In the genomic region with DNA sequence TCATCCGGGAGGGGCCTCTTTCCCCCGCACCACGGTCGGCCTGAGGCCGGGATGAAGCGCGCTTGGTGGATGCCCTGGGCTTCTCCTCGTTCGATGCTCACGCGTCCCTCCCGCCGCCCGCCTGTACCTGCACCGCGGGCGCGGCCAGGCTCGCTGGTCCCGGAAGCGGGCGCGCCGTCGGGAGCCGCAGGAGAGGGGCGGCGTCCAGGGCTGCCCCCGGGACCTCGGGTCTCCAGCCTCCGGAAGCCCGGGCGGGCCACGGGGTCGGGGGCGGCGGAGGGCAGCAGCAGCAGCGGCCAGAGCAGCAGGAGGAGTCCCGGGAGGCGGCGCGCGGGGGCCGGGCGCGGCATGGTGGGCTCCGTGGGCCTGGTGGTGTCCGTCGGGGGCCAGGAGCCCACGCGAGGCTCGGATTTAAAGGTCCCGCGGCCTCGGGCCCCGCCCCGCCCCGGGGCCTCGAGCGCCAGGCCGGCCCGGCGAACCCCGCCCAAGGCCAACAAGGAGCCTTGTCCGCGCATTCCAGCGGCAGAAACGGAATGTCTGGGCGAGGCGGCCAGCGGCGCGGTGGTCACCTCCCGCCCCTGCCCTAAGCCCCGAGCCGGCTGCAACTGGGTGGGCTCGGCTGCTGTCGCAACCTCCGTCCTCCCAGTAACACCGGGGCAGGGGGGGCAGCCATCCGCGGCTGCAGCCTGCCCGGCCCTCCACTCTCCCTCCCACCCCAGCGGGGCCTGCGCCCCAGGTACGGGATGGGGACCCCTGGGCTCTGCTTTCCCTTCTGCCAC, we compare ENCODE assay signal across 8 cellular contexts. TPM values are rescaled to one million over a fixed set of nuclear protein-coding genes. Genes with fewer than 3 reads are reported as not detected.
DNase-seq lines count a peak whose midpoint lies in the region; ATAC-seq, FAIRE-seq and TF ChIP-seq lines count a peak whose summit lies in the region.

A gene with protein sequence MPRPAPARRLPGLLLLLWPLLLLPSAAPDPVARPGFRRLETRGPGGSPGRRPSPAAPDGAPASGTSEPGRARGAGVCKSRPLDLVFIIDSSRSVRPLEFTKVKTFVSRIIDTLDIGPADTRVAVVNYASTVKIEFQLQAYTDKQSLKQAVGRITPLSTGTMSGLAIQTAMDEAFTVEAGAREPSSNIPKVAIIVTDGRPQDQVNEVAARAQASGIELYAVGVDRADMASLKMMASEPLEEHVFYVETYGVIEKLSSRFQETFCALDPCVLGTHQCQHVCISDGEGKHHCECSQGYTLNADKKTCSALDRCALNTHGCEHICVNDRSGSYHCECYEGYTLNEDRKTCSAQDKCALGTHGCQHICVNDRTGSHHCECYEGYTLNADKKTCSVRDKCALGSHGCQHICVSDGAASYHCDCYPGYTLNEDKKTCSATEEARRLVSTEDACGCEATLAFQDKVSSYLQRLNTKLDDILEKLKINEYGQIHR (minus strand): TSS at position 387 of the 779 bp plus-strand sequence. CDS start 37 bp downstream, at position 350.

- peaks cover 41% of the 10 kb centered on the region for H3K27me3 ChIP-seq in CD4-positive, CD25-positive, alpha-beta regulatory T cell (ENCODE audit: control insufficient read depth, insufficient read depth, low read length)
- peaks cover 6 to 21% (median 16%) of the 10 kb centered on the region in 3 donors for H3K27me3 ChIP-seq in skeletal muscle tissue (ENCODE audit: control insufficient read depth in 3 of 3, insufficient read depth in 3 of 3, low read length in 3 of 3)

- H3K27me3 Mint-ChIP-seq in CD4-positive, CD25-positive, alpha-beta regulatory T cell: peaks cover 54% of the 10 kb centered on the region

- no peaks in the 10 kb centered on the region for H3K36me3 Mint-ChIP-seq in CD4-positive, CD25-positive, alpha-beta regulatory T cell

- no peak within 1 kb of the TSS for H3K27ac ChIP-seq in CD4-positive, CD25-positive, alpha-beta regulatory T cell (ENCODE audit: insufficient read depth, low read length, poor library complexity, severe bottlenecking)
- no peak within 1 kb of the TSS for H3K27ac ChIP-seq in skeletal muscle tissue (ENCODE audit: low read depth, low read length)

- peaks cover 0 to 4% (median 0%) of the 10 kb centered on the region in 7 donors for H3K9me3 Mint-ChIP-seq in CD4-positive, CD25-positive, alpha-beta regulatory T cell

- peak within 1 kb of the TSS in 1 of 3 donors; percentile 43 for H3K27ac Mint-ChIP-seq in CD4-positive, CD25-positive, alpha-beta regulatory T cell

- in situ Hi-C loops in astrocyte of the spinal cord (cut with HindIII; ENCODE audit: low sequenced_read_pairs): no loop called here

- H3K9ac ChIP-seq in skeletal muscle tissue (ENCODE audit: low read depth in 1 of 3, low read length in 3 of 3): peak within 1 kb of the TSS in 2 of 3 donors; percentile 51 to 72

- H3K9me3 ChIP-seq in CD4-positive, CD25-positive, alpha-beta regulatory T cell (ENCODE audit: control insufficient read depth in 2 of 2, low read length in 2 of 2): no peaks in the 10 kb centered on the region
- peaks cover 0 to 4% (median 0%) of the 10 kb centered on the region in 3 donors for H3K9me3 ChIP-seq in skeletal muscle tissue (ENCODE audit: control insufficient read depth in 3 of 3, low read length in 3 of 3)

- H3K4me3 ChIP-seq in CD4-positive, CD25-positive, alpha-beta regulatory T cell (ENCODE audit: low read depth, low read length): no peak within 1 kb of the TSS
- H3K4me3 ChIP-seq in astrocyte of the spinal cord (ENCODE audit: low read depth, low read length): peak within 1 kb of the TSS; percentile 38
- H3K4me3 ChIP-seq in skeletal muscle tissue (ENCODE audit: low read length in 3 of 3): peak within 1 kb of the TSS; percentile 53 to 71 (median 65)

- TF ChIP-seq CTCF in astrocyte of the spinal cord (IDR thresholded peaks at IDR 0.05; ENCODE audit: low read depth, low read length): no peak

- peaks cover 0 to 12% (median 6%) of the 10 kb centered on the region in 4 donors for H3K4me1 Mint-ChIP-seq in CD4-positive, CD25-positive, alpha-beta regulatory T cell

- DNase-seq in CD4-positive, CD25-positive, alpha-beta regulatory T cell: peak in 2 of 3 donors; percentile 2 to 13
- DNase-seq in HTR-8/SVneo (ENCODE audit: insufficient read length, low spot score) (peak; percentile 70), astrocyte of the spinal cord (ENCODE audit: low read depth, low spot score) (peak; percentile 35), iPS-NIHi11 (ENCODE audit: low spot score) (peak; percentile 86), OCI-M2 (lab: John Stamatoyannopoulos, UW; ENCODE audit: unreplicated experiment) (no peak), NCI-H1436 treated with DMSO at 0.1 percent for 48 hours (lab: John Stamatoyannopoulos, UW) (no peak)

- ATAC-seq in CD4-positive, CD25-positive, alpha-beta regulatory T cell (ENCODE audit: low read depth in 2 of 2): no peak
- ATAC-seq in HG03039 (IDR thresholded peaks at IDR 0.05; ENCODE audit: unreplicated experiment): no peak

- peak within 1 kb of the TSS; percentile 55 to 83 (median 74) for H3K4me3 Mint-ChIP-seq in CD4-positive, CD25-positive, alpha-beta regulatory T cell

- H3K36me3 ChIP-seq in CD4-positive, CD25-positive, alpha-beta regulatory T cell (ENCODE audit: control insufficient read depth, insufficient read depth, low read length): no peaks in the 10 kb centered on the region
- H3K36me3 ChIP-seq in skeletal muscle tissue (ENCODE audit: control insufficient read depth in 3 of 3, insufficient read depth in 3 of 3, low read length in 3 of 3): no peaks in the 10 kb centered on the region

- H3K4me1 ChIP-seq in CD4-positive, CD25-positive, alpha-beta regulatory T cell (ENCODE audit: control insufficient read depth, insufficient read depth, low read length, poor library complexity, severe bottlenecking): peaks cover 12% of the 10 kb centered on the region
- H3K4me1 ChIP-seq in skeletal muscle tissue (ENCODE audit: control insufficient read depth in 3 of 3, insufficient read depth in 3 of 3, low read length in 3 of 3): peaks cover 6 to 14% (median 8%) of the 10 kb centered on the region in 3 donors

- peak; percentile 73 for FAIRE-seq in HTR-8/SVneo (lab: Jason Lieb, UNC)

RNA-seq across cellular contexts. Expression of the gene that starts here (rescaled TPM):
- total RNA-seq in CD4-positive, CD25-positive, alpha-beta regulatory T cell: not detected
- polyA plus RNA-seq in CD4-positive, CD25-positive, alpha-beta regulatory T cell: not detected
- total RNA-seq in skeletal muscle tissue: 0.52 TPM

Comparison
In these comparisons a context has a peak if more than half of its experiments do, and no peak if none do; other contexts are left out.
1. Peak in DNase-seq in CD4-positive, CD25-positive, alpha-beta regulatory T cell; RNA of the gene not detected or under 1 TPM.
2. DNase-seq: peak in HTR-8/SVneo (single experiment), astrocyte of the spinal cord (single experiment) and iPS-NIHi11 (single experiment); none in OCI-M2 (single experiment) and NCI-H1436 treated with DMSO at 0.1 percent for 48 hours (single experiment).